Comparison of ENCODE assay signal across 33 cellular contexts in genomic region chr18:31551883-31552282, GRCh38. TPM values are rescaled to one million over a fixed set of nuclear protein-coding genes. Genes with fewer than 3 reads are reported as not detected.
"Had no signal": no experiment of that assay in that cellular context is flagged by ENCODE, and none has a peak within 500 bp of the region (broad histone marks: within the 10 kb centered on the region; RNA-seq: fewer than 3 reads in every experiment).

No MANE protein-coding gene starts in this region.

- H3K27ac Mint-ChIP-seq: naive thymus-derived CD8-positive, alpha-beta T cell; natural killer cell treated with Interleukin-12 subunit alpha and Interleukin-12 subunit beta and Interleukin-15 and Interleukin-18, amount 100 ng/mL, for 72 hours; nephron progenitor cell; stimulated activated effector memory CD8-positive, alpha-beta T cell treated with anti-CD3 and anti-CD28 coated beads, Interleukin-12 subunit alpha, Interleukin-12 subunit beta, amount 100 ng/mL, for 72 hours; stimulated activated naive B cell treated with anti-CD40 and anti-IgM and Interleukin-4, amounts not matched to agents 10 μg/mL and 1 μg/mL and 100 μg/mL, for 72 hours; stimulated activated naive CD8-positive, alpha-beta T cell treated with anti-CD3 and anti-CD28 coated beads, Interleukin-15, Interleukin-2, amounts not matched to agents 100 ng/mL and 50 ng/mL, for 24 hours had no signal

- H3K4me2 ChIP-seq: smooth muscle cell had no signal

- FAIRE-seq: pancreas, urothelium cell line had no signal

- DNase-seq: naive thymus-derived CD8-positive, alpha-beta T cell; nephron progenitor cell; nucleus accumbens; pancreas; psoas muscle; right cardiac atrium; spleen; stimulated activated CD4-positive, alpha-beta T cell treated with anti-CD3 and anti-CD28 coated beads, Interleukin-12 subunit alpha, Interleukin-12 subunit beta, amount 100 ng/mL, for 4 hours; stimulated activated CD4-positive, alpha-beta T cell treated with anti-CD3 and anti-CD28 coated beads, Interleukin-1b, Interleukin-23, amount 100 ng/mL, for 48 hours; stimulated activated CD4-positive, alpha-beta T cell treated with anti-CD3 and anti-CD28 coated beads, Interleukin-4, amount 100 ng/mL, for 1 hour; stimulated activated CD4-positive, alpha-beta T cell treated with anti-CD3 and anti-CD28 coated beads, Interleukin-4, amount 100 ng/mL, for 4 hours; stimulated activated naive B cell treated with anti-CD40 and anti-IgM and Interleukin-4, amounts not matched to agents 10 μg/mL and 1 μg/mL and 100 μg/mL, for 72 hours; stimulated activated naive CD4-positive, alpha-beta T cell treated with Interleukin-2 at 50 U/mL for 16 hours; stomach; thyroid gland; trophoblast cell; upper lobe of left lung had no signal

- H3K4me3 Mint-ChIP-seq: naive thymus-derived CD8-positive, alpha-beta T cell; natural killer cell treated with Interleukin-12 subunit alpha and Interleukin-12 subunit beta and Interleukin-15 and Interleukin-18, amount 100 ng/mL, for 72 hours; nephron progenitor cell; neural crest cell; stimulated activated effector memory CD8-positive, alpha-beta T cell treated with anti-CD3 and anti-CD28 coated beads, Interleukin-12 subunit alpha, Interleukin-12 subunit beta, amount 100 ng/mL, for 72 hours; stimulated activated naive B cell treated with anti-CD40 and anti-IgM and Interleukin-4, amounts not matched to agents 10 μg/mL and 1 μg/mL and 100 μg/mL, for 72 hours; stimulated activated naive CD8-positive, alpha-beta T cell treated with anti-CD3 and anti-CD28 coated beads, Interleukin-15, Interleukin-2, amounts not matched to agents 100 ng/mL and 50 ng/mL, for 24 hours had no signal

- H3K36me3 ChIP-seq: neutrophil, spleen, thoracic aorta, thyroid gland, tibial nerve, upper lobe of left lung, vagina had no signal

- ATAC-seq: naive thymus-derived CD8-positive, alpha-beta T cell; natural killer cell treated with Interleukin-12 subunit alpha and Interleukin-12 subunit beta and Interleukin-15 and Interleukin-18, amount 100 ng/mL, for 72 hours; pancreas; psoas muscle; right cardiac atrium; sciatic nerve; stimulated activated effector memory CD8-positive, alpha-beta T cell treated with anti-CD3 and anti-CD28 coated beads, Interleukin-12 subunit alpha, Interleukin-12 subunit beta, amount 100 ng/mL, for 72 hours; stimulated activated naive B cell treated with anti-CD40 and anti-IgM and Interleukin-4, amounts not matched to agents 10 μg/mL and 1 μg/mL and 100 μg/mL, for 72 hours had no signal

- H3K9me3 Mint-ChIP-seq: naive thymus-derived CD8-positive, alpha-beta T cell; natural killer cell treated with Interleukin-12 subunit alpha and Interleukin-12 subunit beta and Interleukin-15 and Interleukin-18, amount 100 ng/mL, for 72 hours; nephron progenitor cell; neural crest cell; stimulated activated effector memory CD8-positive, alpha-beta T cell treated with anti-CD3 and anti-CD28 coated beads, Interleukin-12 subunit alpha, Interleukin-12 subunit beta, amount 100 ng/mL, for 72 hours; stimulated activated naive B cell treated with anti-CD40 and anti-IgM and Interleukin-4, amounts not matched to agents 10 μg/mL and 1 μg/mL and 100 μg/mL, for 72 hours; stimulated activated naive CD8-positive, alpha-beta T cell treated with anti-CD3 and anti-CD28 coated beads, Interleukin-15, Interleukin-2, amounts not matched to agents 100 ng/mL and 50 ng/mL, for 24 hours had no signal

- H3K36me3 Mint-ChIP-seq: naive thymus-derived CD8-positive, alpha-beta T cell; natural killer cell treated with Interleukin-12 subunit alpha and Interleukin-12 subunit beta and Interleukin-15 and Interleukin-18, amount 100 ng/mL, for 72 hours; stimulated activated effector memory CD8-positive, alpha-beta T cell treated with anti-CD3 and anti-CD28 coated beads, Interleukin-12 subunit alpha, Interleukin-12 subunit beta, amount 100 ng/mL, for 72 hours; stimulated activated naive B cell treated with anti-CD40 and anti-IgM and Interleukin-4, amounts not matched to agents 10 μg/mL and 1 μg/mL and 100 μg/mL, for 72 hours had no signal

- H3K4me1 Mint-ChIP-seq: stimulated activated effector memory CD8-positive, alpha-beta T cell treated with anti-CD3 and anti-CD28 coated beads, Interleukin-12 subunit alpha, Interleukin-12 subunit beta, amount 100 ng/mL, for 72 hours had no signal

- H3K4me1 ChIP-seq: psoas muscle, spleen, thyroid gland, tibial nerve, vagina had no signal

- H3K27ac ChIP-seq: neutrophil, pancreas, psoas muscle, skin epidermis, spleen, stomach, thoracic aorta, thyroid gland, tibial nerve, upper lobe of left lung, vagina had no signal

- H3K9me3 ChIP-seq: neutrophil, pancreas, psoas muscle, spleen, stomach, thoracic aorta, thyroid gland, tibial nerve, upper lobe of left lung, vagina had no signal

- H3K27me3 ChIP-seq: neutrophil, pancreas, thyroid gland, tibial nerve, upper lobe of left lung, vagina had no signal

- H3K4me3 ChIP-seq: pancreas, psoas muscle, skin epidermis, smooth muscle cell, spleen, stomach, thoracic aorta, thyroid gland, tibial nerve, upper lobe of left lung, vagina had no signal

RNA-seq across cellular contexts. Expression of gene TTR, which starts 39.8 kb away (rescaled TPM):
- total RNA-seq: naive thymus-derived CD8-positive, alpha-beta T cell; natural killer cell treated with Interleukin-12 subunit alpha and Interleukin-12 subunit beta and Interleukin-15 and Interleukin-18, amount 100 ng/mL, for 72 hours; neural crest cell; omental fat pad; posterior vena cava; psoas muscle; renal cortical epithelial cell; sciatic nerve; smooth muscle cell; spleen; subcutaneous adipose tissue; thoracic aorta; thyroid gland; tibial nerve; vagina had no signal
- polyA plus RNA-seq: naive thymus-derived CD8-positive, alpha-beta T cell had no signal
